9 cellular contexts compared by ENCODE assay signal in the genomic region with DNA sequence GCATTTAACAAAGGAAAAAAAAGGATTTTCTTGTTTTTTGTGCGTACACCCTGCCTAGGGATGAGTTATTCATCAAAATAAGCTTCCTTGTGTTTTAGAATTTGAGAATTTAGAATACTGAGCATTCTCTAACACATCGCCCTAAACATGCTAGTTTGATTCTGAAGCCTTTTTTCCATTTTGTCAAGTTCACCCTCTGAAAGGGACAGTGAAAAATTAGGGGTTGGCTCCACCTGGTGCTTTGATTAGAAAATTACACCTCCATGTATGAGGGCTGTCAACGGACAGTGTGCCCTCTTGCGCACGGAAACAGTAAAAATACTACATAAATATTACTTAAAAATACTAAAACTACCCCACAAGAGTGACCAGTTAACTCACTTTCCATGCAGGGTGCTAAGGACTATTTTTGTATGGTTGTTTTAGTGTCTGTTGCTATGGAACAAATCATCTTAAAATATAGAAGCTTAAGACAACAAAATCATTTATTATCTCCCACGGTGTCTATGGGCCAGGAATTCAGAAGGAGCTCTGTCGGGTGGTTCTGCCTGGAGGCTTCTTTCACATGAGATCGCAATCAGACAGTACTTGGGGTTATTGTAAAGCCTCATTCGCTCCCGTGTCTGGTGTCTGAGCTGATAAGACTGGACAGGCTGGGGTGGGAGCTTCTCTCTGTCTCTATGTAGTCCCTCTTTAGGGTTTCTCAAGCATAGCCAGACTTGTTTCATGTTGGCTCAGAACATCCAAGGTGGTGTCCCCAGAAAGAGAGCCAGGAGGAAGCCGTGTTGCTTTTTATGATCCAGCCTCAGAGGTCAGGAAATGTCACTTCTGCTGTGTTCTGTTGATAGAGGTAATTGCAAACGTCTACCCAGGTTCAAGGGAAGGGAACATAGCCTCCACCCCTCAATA. TPM values are rescaled to one million over a fixed set of nuclear protein-coding genes. Genes with fewer than 3 reads are reported as not detected.
DNase-seq lines count a peak whose midpoint lies in the region; ATAC-seq and TF ChIP-seq lines count a peak whose summit lies in the region.
"Had no signal": no experiment of that assay in that cellular context is flagged by ENCODE, and none has a peak within 500 bp of the region (broad histone marks: within the 10 kb centered on the region; RNA-seq: fewer than 3 reads in every experiment).

No MANE protein-coding gene starts in this region.

- DNase-seq in DMS 273 (lab: John Stamatoyannopoulos, UW; ENCODE audit: unreplicated experiment) (peak; percentile 83), HuH-7.5 (ENCODE audit: low spot score) (peak; percentile 15), OCI-M1 (lab: John Stamatoyannopoulos, UW) (peak; percentile 91), activated T-cell treated with anti-CD3 and anti-CD28 coated beads for 4 hours (peak; percentile 63), fibroblast of lung (ENCODE audit: low read depth in 2 of 2) (peak; percentile 68 to 90), neural progenitor cell (ENCODE audit: low spot score) (peak; percentile 74)

- H3K9me3 ChIP-seq in fibroblast of lung (ENCODE audit: control insufficient read depth, insufficient read depth, low read depth, low read length) (no peaks in the 10 kb centered on the region), neural progenitor cell (ENCODE audit: low read depth) (no peaks in the 10 kb centered on the region), subcutaneous abdominal adipose tissue (ENCODE audit: control insufficient read depth in 5 of 5, low read length in 5 of 5) (no peaks in the 10 kb centered on the region)

- H2AFZ ChIP-seq in fibroblast of lung (ENCODE audit: low read length), result no peak overlapping the region
- H2AFZ ChIP-seq in neural progenitor cell (replicated peaks), result no peak overlapping the region

- ATAC-seq in GM21515 (IDR thresholded peaks at IDR 0.05; ENCODE audit: unreplicated experiment), result peak; percentile 57

- no peaks in the 10 kb centered on the region for H3K27me3 ChIP-seq in fibroblast of lung (ENCODE audit: control insufficient read depth, insufficient read depth, low read length)
- H3K27me3 ChIP-seq in neural progenitor cell, result no peaks in the 10 kb centered on the region
- no peaks in the 10 kb centered on the region for H3K27me3 ChIP-seq in subcutaneous abdominal adipose tissue (ENCODE audit: control insufficient read depth in 5 of 5, insufficient read depth in 4 of 5, low read length in 5 of 5)

- no peak overlapping the region for H3K27ac ChIP-seq in fibroblast of lung (ENCODE audit: insufficient read depth, low read length)
- no peak overlapping the region for H3K27ac ChIP-seq in neural progenitor cell
- peak overlapping the region; percentile 8 for H3K27ac ChIP-seq in subcutaneous abdominal adipose tissue (ENCODE audit: low read depth, low read length)
- H3K27ac ChIP-seq: epithelial cell of prostate had no signal

- H3K4me1 ChIP-seq in fibroblast of lung (ENCODE audit: control insufficient read depth, extremely low read depth, insufficient read depth, low read length) (no peaks in the 10 kb centered on the region), neural progenitor cell (no peaks in the 10 kb centered on the region), subcutaneous abdominal adipose tissue (ENCODE audit: control insufficient read depth in 5 of 5, insufficient read depth in 5 of 5, low read length in 5 of 5) (peaks cover 2 to 14% (median 14%) of the 10 kb centered on the region in 5 donors)

- H3K4me3 ChIP-seq in fibroblast of lung (replicated peaks in 1 of 4; ENCODE audit: control extremely low read depth in 1 of 4, insufficient read depth in 1 of 4, low read depth in 3 of 4, low read length in 4 of 4), result no peak overlapping the region
- no peak overlapping the region for H3K4me3 ChIP-seq in neural progenitor cell
- no peak overlapping the region for H3K4me3 ChIP-seq in subcutaneous abdominal adipose tissue (ENCODE audit: low read depth in 1 of 5, low read length in 5 of 5)

- H3K4me3 Mint-ChIP-seq in neural progenitor cell, result no peak overlapping the region

- H3K9ac ChIP-seq in fibroblast of lung (ENCODE audit: insufficient read depth, low read length) (no peak overlapping the region), neural progenitor cell (no peak overlapping the region), subcutaneous abdominal adipose tissue (ENCODE audit: low read length in 5 of 5) (peak overlapping the region in 3 of 5 donors; percentile 9 to 33 (median 16))

- H4K20me1 ChIP-seq in fibroblast of lung (ENCODE audit: control insufficient read depth, extremely low read depth, insufficient read depth, low read length) (no peaks in the 10 kb centered on the region), neural progenitor cell (ENCODE audit: low read depth) (no peaks in the 10 kb centered on the region)

- H3K4me1 Mint-ChIP-seq in neural progenitor cell, result peaks cover 10% of the 10 kb centered on the region

- H3K79me2 ChIP-seq in fibroblast of lung (ENCODE audit: control insufficient read depth, insufficient read depth, low read length) (no peaks in the 10 kb centered on the region), neural progenitor cell (ENCODE audit: low read depth) (no peaks in the 10 kb centered on the region)

- no peaks in the 10 kb centered on the region for H3K36me3 ChIP-seq in fibroblast of lung (ENCODE audit: control insufficient read depth, insufficient read depth, low read length)
- H3K36me3 ChIP-seq in neural progenitor cell, result no peaks in the 10 kb centered on the region
- H3K36me3 ChIP-seq in subcutaneous abdominal adipose tissue (ENCODE audit: control insufficient read depth in 5 of 5, insufficient read depth in 5 of 5, low read length in 5 of 5), result no peaks in the 10 kb centered on the region

- no peaks in the 10 kb centered on the region for H3K9me3 Mint-ChIP-seq in neural progenitor cell

- TF ChIP-seq CTCF in fibroblast of lung (conservative IDR thresholded peaks at IDR 0.05 in 1 of 2, IDR thresholded peaks at IDR 0.05 in 1 of 2; ENCODE audit: low read depth in 1 of 2, low read length in 2 of 2), result peak; percentile 84 to 93
- peak; percentile 95 for TF ChIP-seq CTCF in neural progenitor cell (IDR thresholded peaks at IDR 0.05)

- no peaks in the 10 kb centered on the region for H3F3A ChIP-seq in neural progenitor cell (ENCODE audit: low read depth)

- H3K27me3 Mint-ChIP-seq in neural progenitor cell (ENCODE audit: insufficient read depth, low read depth), result no peaks in the 10 kb centered on the region

- no peaks in the 10 kb centered on the region for H3K36me3 Mint-ChIP-seq in neural progenitor cell

- H3K27ac Mint-ChIP-seq in neural progenitor cell, result no peak overlapping the region

- H3K4me2 ChIP-seq in fibroblast of lung (ENCODE audit: extremely low read depth, insufficient read depth, low read length) (peak overlapping the region; percentile 0), neural progenitor cell (no peak overlapping the region)

RNA-seq across cellular contexts. Expression of a gene that starts 41.1 kb away (rescaled TPM):
- 3.6 and 4.5 TPM in 2 replicates for total RNA-seq in fibroblast of lung
- polyA plus RNA-seq in fibroblast of lung, result 1.2 and 1.5 TPM in 2 replicates
- polyA plus RNA-seq in fibroblast of lung (2012), result 1.1 TPM in 2 replicates
- polyA minus RNA-seq in fibroblast of lung (ENCODE audit: low replicate concordance), result 0.48 and 0.67 TPM in 2 replicates
- total RNA-seq in neural progenitor cell (ENCODE audit: low replicate concordance), result 13.6 and 19.7 TPM in 2 replicates

Comparison
In these comparisons a context has a peak if more than half of its experiments do, and no peak if none do; other contexts are left out.
1. DNase-seq: peak in every context shown above with its lines; median percentile 91 in OCI-M1; 83 in DMS 273; 79 in fibroblast of lung; 74 in neural progenitor cell; 63 in activated T-cell treated with anti-CD3 and anti-CD28 coated beads for 4 hours; 15 in HuH-7.5.
2. H3K9ac ChIP-seq: peak in subcutaneous abdominal adipose tissue (3 of 5); none in fibroblast of lung (single experiment) and neural progenitor cell (single experiment).